2 cellular contexts compared by ENCODE assay signal in the genomic region with DNA sequence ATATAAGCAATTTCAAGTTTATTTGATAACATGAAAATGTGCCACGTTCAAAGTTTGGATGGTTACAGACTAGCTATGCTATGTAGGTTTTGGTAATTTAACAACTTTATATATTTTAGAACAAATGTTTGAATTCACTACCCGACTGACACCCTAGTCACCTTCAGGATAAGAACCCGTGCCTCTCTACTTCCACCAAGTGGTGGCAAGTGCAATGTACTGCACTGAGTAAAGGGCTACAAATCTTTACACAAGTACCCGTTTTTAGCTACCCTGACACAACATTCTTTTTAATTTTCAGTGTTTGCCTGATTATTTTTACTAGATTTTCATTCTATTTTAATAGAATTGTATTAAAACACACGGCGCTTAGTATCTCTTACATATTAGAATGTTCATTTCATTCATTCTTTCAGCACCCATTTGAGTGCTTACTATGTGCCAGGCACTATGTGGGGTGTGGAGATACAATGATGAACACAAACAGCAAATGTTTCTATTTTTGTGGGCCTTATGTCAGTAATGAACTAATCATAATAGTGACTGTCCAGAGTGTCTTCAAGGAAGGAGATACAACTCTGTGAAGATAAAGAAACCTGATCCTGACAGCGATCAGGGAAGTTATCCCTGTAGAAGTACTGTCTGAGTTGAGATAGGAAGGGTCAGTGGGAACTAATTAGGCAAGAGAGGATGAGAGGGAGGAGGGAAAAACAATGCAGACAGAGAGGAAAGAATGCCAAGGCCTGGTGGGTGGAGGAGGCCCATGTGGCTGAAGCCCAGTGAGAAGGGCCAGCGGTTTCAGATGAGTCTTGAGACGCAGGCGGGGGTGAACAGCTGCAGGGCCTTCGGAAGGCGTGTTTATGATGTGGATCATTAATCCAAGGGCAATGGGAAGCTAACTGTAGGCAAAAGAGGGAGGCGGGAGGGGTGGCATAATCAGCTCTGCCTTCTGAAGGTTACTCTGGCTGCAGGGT.
TF ChIP-seq lines count a peak whose summit lies in the region.

No MANE protein-coding gene starts in this region.

TF ChIP-seq in K562, 482 proteins besides CTCF, POLR2A, EP300 and RAD21 (continues in another document):
- TF ChIP-seq TAF15 (IDR thresholded peaks at IDR 0.05; ENCODE audit: low read depth, low read length) = no peak
- TF ChIP-seq DEAF1 (CRISPR knock-in tag; IDR thresholded peaks at IDR 0.05) = peak; percentile 83
- TF ChIP-seq ZNF431 (CRISPR knock-in tag; IDR thresholded peaks at IDR 0.05) = no peak
- 0 out of 2 replicates have a peak, but pooled peaks have one; percentile 24 for TF ChIP-seq MYC (IDR thresholded peaks at IDR 0.05; ENCODE audit: low read depth, low read length)
- TF ChIP-seq MYC (CRISPR knock-in tag; IDR thresholded peaks at IDR 0.05; ENCODE audit: borderline replicate concordance, low read depth) = no peak
- no peak for TF ChIP-seq PHTF2 (CRISPR knock-in tag; IDR thresholded peaks at IDR 0.05)
- no peak for TF ChIP-seq SRF (CRISPR knock-in tag; IDR thresholded peaks at IDR 0.05)
- TF ChIP-seq SRSF3 (IDR thresholded peaks at IDR 0.05; ENCODE audit: insufficient read depth, low read length) = no peak
- TF ChIP-seq RUNX1 (IDR thresholded peaks at IDR 0.05; ENCODE audit: low read depth) = no peak
- TF ChIP-seq PHB2 (IDR thresholded peaks at IDR 0.05; ENCODE audit: low read depth) = no peak
- no peak for TF ChIP-seq ATF7 (IDR thresholded peaks at IDR 0.05)
- TF ChIP-seq, protein P1, sequence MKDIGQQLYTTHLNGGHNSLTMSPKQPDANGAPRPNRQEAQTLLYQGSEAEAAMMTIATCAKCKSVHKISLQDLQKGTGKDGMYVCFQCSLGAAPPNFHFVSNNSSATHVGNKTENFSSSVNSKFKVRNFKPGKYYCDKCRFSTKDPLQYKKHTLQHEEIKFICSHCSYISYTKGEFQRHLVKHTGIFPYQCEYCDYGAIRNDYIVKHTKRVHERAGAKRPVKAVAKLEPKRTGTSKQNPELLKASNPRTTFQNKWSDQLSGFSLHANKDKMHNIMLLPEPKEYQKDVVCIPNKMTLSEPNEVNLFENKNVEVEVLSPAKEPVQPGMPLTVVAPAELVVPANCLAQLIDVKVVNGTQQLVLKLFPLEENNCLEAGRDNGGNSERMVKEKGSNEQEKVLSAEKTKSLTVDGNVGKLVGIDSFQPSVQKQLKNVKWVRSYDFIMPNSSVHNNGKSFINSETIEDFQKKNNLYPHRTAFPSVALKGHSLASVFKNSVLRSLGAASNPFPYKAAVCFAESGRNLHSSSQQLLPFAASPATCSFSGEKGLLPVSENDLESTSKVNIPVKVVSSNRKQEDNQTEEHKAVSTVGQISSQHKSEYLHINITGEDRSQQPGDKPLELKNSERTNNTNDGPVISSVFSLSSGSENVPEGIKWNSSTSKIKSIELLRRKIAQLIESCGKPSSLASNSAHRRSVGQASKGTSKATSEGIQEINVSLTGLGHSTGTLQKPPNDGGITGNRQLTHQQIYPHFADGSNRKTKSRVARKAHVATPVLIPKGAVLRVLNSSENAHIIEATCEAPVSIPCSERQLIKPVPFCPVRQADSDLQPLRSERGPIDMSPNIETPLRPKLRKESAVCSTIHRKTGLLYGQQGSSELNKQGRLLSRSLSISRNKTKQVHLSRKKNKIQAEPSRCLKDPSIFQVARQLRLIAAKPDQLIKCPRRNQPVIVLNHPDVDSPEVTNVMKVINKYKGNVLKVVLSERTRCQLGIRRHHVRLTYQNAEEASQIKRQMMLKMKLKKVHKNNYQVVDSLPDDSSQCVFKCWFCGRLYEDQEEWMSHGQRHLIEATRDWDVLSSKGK (CRISPR knock-in tag; IDR thresholded peaks at IDR 0.05) = peak; percentile 32; the same call in 1 of the 2 replicates
- TF ChIP-seq ZNF41 (CRISPR knock-in tag; conservative IDR thresholded peaks at IDR 0.05) = no peak
- no peak for TF ChIP-seq NCOA2 (IDR thresholded peaks at IDR 0.05; ENCODE audit: partially characterized antibody in 2 of 2)
- peak; percentile 33 for TF ChIP-seq CBFA2T3 (IDR thresholded peaks at IDR 0.05)
- peak; percentile 46; the same call in 1 of the 2 replicates for TF ChIP-seq FOSL1 (tag; conservative IDR thresholded peaks at IDR 0.05)
- no peak for TF ChIP-seq ZNF184 (CRISPR knock-in tag; IDR thresholded peaks at IDR 0.05)
- peak; percentile 45; the same call in 1 of the 2 replicates for TF ChIP-seq JUND (IDR thresholded peaks at IDR 0.05; ENCODE audit: borderline replicate concordance, low read depth, low read length)
- TF ChIP-seq JUND (tag; IDR thresholded peaks at IDR 0.05; ENCODE audit: borderline replicate concordance, low read depth, low read length) = no peak
- TF ChIP-seq, protein P2, sequence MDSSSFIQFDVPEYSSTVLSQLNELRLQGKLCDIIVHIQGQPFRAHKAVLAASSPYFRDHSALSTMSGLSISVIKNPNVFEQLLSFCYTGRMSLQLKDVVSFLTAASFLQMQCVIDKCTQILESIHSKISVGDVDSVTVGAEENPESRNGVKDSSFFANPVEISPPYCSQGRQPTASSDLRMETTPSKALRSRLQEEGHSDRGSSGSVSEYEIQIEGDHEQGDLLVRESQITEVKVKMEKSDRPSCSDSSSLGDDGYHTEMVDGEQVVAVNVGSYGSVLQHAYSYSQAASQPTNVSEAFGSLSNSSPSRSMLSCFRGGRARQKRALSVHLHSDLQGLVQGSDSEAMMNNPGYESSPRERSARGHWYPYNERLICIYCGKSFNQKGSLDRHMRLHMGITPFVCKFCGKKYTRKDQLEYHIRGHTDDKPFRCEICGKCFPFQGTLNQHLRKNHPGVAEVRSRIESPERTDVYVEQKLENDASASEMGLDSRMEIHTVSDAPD (CRISPR knock-in tag; IDR thresholded peaks at IDR 0.05) = no peak
- TF ChIP-seq GATAD2B (IDR thresholded peaks at IDR 0.05; ENCODE audit: borderline replicate concordance) = no peak
- no peak for TF ChIP-seq CSDE1 (IDR thresholded peaks at IDR 0.05)
- TF ChIP-seq SREBF1 (IDR thresholded peaks at IDR 0.05; ENCODE audit: borderline replicate concordance, low read depth, low read length) = no peak
- no peak for TF ChIP-seq NONO (IDR thresholded peaks at IDR 0.05; ENCODE audit: low read depth in 2 of 2, low read length in 1 of 2)
- TF ChIP-seq IRF2 (CRISPR knock-in tag; IDR thresholded peaks at IDR 0.05) = no peak
- no peak for TF ChIP-seq LEF1 (IDR thresholded peaks at IDR 0.05)
- peak; percentile 66 for TF ChIP-seq HMBOX1 (IDR thresholded peaks at IDR 0.05)

TF ChIP-seq in HepG2, 621 proteins besides CTCF, POLR2A, EP300 and RAD21:
- TF ChIP-seq, protein P3, sequence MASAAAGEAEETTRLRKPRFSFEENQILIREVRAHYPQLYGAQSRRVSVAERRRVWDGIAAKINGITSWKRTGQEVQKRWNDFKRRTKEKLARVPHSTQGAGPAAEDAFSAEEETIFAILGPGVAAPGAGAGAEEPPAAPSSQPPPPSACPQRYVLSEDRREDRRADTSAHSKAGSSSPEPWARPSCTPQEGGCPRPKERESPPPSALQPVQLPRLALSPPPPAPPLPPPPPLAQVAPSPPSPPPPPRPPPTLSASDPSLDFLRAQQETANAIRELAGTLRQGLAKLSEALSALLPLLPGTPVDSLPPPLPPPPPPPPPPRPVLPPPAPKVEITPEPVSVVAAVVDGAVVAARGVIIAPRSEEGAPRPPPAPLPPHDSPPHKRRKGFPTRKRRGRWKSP (CRISPR knock-in tag; IDR thresholded peaks at IDR 0.05) = no peak
- TF ChIP-seq CBX1 (IDR thresholded peaks at IDR 0.05; ENCODE audit: low read depth) = no peak
- no peak for TF ChIP-seq NFYB (CRISPR knock-in tag; IDR thresholded peaks at IDR 0.05)
- no peak for TF ChIP-seq ZNF18 (CRISPR knock-in tag; IDR thresholded peaks at IDR 0.05; ENCODE audit: insufficient replicate concordance)
- peak; percentile 71 for TF ChIP-seq STAG1 (CRISPR knock-in tag; IDR thresholded peaks at IDR 0.05)
- 0 out of 2 replicates have a peak, but pooled peaks have one; percentile 13 for TF ChIP-seq SAP130 (CRISPR knock-in tag; IDR thresholded peaks at IDR 0.05; ENCODE audit: low read depth)
- no peak for TF ChIP-seq ZNF431 (CRISPR knock-in tag; IDR thresholded peaks at IDR 0.05; ENCODE audit: borderline replicate concordance, low read depth)
- TF ChIP-seq, protein P4, sequence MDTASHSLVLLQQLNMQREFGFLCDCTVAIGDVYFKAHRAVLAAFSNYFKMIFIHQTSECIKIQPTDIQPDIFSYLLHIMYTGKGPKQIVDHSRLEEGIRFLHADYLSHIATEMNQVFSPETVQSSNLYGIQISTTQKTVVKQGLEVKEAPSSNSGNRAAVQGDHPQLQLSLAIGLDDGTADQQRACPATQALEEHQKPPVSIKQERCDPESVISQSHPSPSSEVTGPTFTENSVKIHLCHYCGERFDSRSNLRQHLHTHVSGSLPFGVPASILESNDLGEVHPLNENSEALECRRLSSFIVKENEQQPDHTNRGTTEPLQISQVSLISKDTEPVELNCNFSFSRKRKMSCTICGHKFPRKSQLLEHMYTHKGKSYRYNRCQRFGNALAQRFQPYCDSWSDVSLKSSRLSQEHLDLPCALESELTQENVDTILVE (CRISPR knock-in tag; IDR thresholded peaks at IDR 0.05) = 0 out of 2 replicates have a peak, but pooled peaks have one; percentile 32
- TF ChIP-seq SMC3 (IDR thresholded peaks at IDR 0.05; ENCODE audit: low read length) = peak; percentile 66
- TF ChIP-seq, protein P5, sequence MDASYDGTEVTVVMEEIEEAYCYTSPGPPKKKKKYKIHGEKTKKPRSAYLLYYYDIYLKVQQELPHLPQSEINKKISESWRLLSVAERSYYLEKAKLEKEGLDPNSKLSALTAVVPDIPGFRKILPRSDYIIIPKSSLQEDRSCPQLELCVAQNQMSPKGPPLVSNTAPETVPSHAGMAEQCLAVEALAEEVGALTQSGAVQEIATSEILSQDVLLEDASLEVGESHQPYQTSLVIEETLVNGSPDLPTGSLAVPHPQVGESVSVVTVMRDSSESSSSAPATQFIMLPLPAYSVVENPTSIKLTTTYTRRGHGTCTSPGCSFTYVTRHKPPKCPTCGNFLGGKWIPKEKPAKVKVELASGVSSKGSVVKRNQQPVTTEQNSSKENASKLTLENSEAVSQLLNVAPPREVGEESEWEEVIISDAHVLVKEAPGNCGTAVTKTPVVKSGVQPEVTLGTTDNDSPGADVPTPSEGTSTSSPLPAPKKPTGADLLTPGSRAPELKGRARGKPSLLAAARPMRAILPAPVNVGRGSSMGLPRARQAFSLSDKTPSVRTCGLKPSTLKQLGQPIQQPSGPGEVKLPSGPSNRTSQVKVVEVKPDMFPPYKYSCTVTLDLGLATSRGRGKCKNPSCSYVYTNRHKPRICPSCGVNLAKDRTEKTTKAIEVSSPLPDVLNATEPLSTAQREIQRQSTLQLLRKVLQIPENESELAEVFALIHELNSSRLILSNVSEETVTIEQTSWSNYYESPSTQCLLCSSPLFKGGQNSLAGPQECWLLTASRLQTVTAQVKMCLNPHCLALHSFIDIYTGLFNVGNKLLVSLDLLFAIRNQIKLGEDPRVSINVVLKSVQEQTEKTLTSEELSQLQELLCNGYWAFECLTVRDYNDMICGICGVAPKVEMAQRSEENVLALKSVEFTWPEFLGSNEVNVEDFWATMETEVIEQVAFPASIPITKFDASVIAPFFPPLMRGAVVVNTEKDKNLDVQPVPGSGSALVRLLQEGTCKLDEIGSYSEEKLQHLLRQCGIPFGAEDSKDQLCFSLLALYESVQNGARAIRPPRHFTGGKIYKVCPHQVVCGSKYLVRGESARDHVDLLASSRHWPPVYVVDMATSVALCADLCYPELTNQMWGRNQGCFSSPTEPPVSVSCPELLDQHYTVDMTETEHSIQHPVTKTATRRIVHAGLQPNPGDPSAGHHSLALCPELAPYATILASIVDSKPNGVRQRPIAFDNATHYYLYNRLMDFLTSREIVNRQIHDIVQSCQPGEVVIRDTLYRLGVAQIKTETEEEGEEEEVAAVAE (CRISPR knock-in tag; IDR thresholded peaks at IDR 0.05; ENCODE audit: borderline replicate concordance) = 0 out of 2 replicates have a peak, but pooled peaks have one; percentile 30
- no peak for TF ChIP-seq IKZF1 (IDR thresholded peaks at IDR 0.05)
